Comparison of ENCODE assay signal across 1 cellular context in the genomic region with DNA sequence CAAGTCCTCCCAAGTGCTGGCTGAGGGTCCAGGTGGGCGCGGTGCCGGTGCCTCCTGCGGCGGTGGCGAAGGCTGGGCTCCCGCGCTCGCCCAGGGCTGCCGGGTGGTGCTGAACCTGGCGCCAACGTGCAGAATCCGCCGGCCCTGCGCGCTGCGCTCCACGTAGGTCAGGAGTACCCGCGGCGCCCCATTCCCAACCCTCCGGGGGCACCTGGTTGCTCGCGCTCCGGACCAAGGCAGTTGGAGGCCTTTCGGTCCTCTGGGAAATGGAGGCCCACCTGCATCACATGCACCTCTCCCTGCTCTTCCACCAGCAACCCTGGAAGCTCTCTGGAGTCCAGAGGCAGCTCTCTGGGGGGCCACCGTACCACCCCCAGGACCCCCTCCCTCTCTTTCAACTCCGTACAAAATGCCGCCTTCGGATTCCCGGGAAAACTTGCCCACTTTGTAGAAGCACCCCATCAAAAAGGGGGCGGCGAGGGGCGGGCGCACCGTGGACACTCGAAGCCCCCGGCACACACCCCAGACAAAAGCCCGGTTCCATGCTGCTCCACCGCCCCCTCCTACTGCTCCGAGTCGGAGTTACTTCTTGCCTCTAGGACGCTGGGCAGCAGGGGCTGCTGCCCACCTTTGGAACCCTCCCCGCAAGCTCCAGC.
TF ChIP-seq lines count a peak whose summit lies in the region.

No MANE protein-coding gene starts in this region.

TF ChIP-seq in liver, 16 proteins besides CTCF, POLR2A, EP300 and RAD21 (continued from another document):
- TF ChIP-seq TAF1 (conservative IDR thresholded peaks at IDR 0.05): no peak
- TF ChIP-seq RXRA (IDR thresholded peaks at IDR 0.05): no peak
- no peak for TF ChIP-seq HNF4A (conservative IDR thresholded peaks at IDR 0.05)
- no peak for TF ChIP-seq EGR1 (IDR thresholded peaks at IDR 0.05; ENCODE audit: low read depth in 2 of 2)
- TF ChIP-seq GABPA (IDR thresholded peaks at IDR 0.05 in 1 of 2, conservative IDR thresholded peaks at IDR 0.05 in 1 of 2): no peak
